9 cellular contexts compared by ENCODE assay signal in genomic region chr9:31597977-31598376, GRCh38.
DNase-seq lines count a peak whose midpoint lies in the region; ATAC-seq and TF ChIP-seq lines count a peak whose summit lies in the region.
"Had no signal": no experiment of that assay in that cellular context is flagged by ENCODE, and none has a peak within 500 bp of the region (broad histone marks: within the 10 kb centered on the region; RNA-seq: fewer than 3 reads in every experiment).

No MANE protein-coding gene starts in this region.

- H3K4me1 ChIP-seq in transverse colon = no peaks in the 10 kb centered on the region

- intact Hi-C loops in transverse colon (cut with DNase I; ENCODE audit: low total_unique reads) = no loop called here

- H3K27me3 Mint-ChIP-seq in naive thymus-derived CD8-positive, alpha-beta T cell = no peaks in the 10 kb centered on the region

- H3K9me3 ChIP-seq in transverse colon = no peaks in the 10 kb centered on the region

- no peak for TF ChIP-seq EP300 in transverse colon (IDR thresholded peaks at IDR 0.05; ENCODE audit: low read depth)

- H3K27ac Mint-ChIP-seq in naive thymus-derived CD8-positive, alpha-beta T cell = peak overlapping the region in 3 of 10 donors; percentile 11 to 83 (median 21)

- POLR2A ChIA-PET in naive thymus-derived CD8-positive, alpha-beta T cell (lab: Charles Lee) = interaction anchor here (0.6 kb wide), 1 partner anchor 165 kb away, joined by 3 read pairs; no protein-coding TSS in a partner anchor

- peak; percentile 62 for ATAC-seq in GM19043 (IDR thresholded peaks at IDR 0.05; ENCODE audit: low read depth, unreplicated experiment)
- peak; percentile 93 for ATAC-seq in HG02981 (IDR thresholded peaks at IDR 0.05; ENCODE audit: unreplicated experiment)
- ATAC-seq in naive thymus-derived CD8-positive, alpha-beta T cell = peak; percentile 72 to 94

- peaks cover 5 to 11% (median 9%) of the 10 kb centered on the region in 4 donors for H3K4me1 Mint-ChIP-seq in naive thymus-derived CD8-positive, alpha-beta T cell

- H3K4me3 Mint-ChIP-seq in naive thymus-derived CD8-positive, alpha-beta T cell = no peak overlapping the region

- no peaks in the 10 kb centered on the region for H3K9me3 Mint-ChIP-seq in naive thymus-derived CD8-positive, alpha-beta T cell

- in situ Hi-C loops in transverse colon (cut with MboI; ENCODE audit: low pct_ligation_motif_present in 1 of 4, low pct_unique_long_range_greater_than_20kb in 1 of 4, low sequenced_read_pairs in 3 of 4) = no loop called here

- H3K27me3 ChIP-seq in transverse colon = no peaks in the 10 kb centered on the region

- no peaks in the 10 kb centered on the region for H3K36me3 Mint-ChIP-seq in naive thymus-derived CD8-positive, alpha-beta T cell

- DNase-seq in SW480 (ENCODE audit: low spot score) (peak; percentile 96), NCI-H2196 (lab: John Stamatoyannopoulos, UW; ENCODE audit: unreplicated experiment) (no peak), transverse colon (no peak)
- peak in 4 of 10 donors; percentile 2 to 45 (median 26) for DNase-seq in naive thymus-derived CD8-positive, alpha-beta T cell
- no peak for DNase-seq in activated CD4-positive, alpha-beta T cell treated with anti-CD3 and anti-CD28 coated beads for 48 hours
- DNase-seq: NCI-H2029 treated with DMSO at 0.1 percent for 48 hours; stimulated activated CD4-positive, alpha-beta T cell treated with anti-CD3 and anti-CD28 coated beads, Interleukin-1b, Interleukin-23, amount 100 ng/mL, for 48 hours had no signal

- H3K4me3 ChIP-seq in transverse colon = no peak overlapping the region

- no peak for TF ChIP-seq CTCF in transverse colon (IDR thresholded peaks at IDR 0.05)

- H3K27ac ChIP-seq in transverse colon = no peak overlapping the region

- no peaks in the 10 kb centered on the region for H3K36me3 ChIP-seq in transverse colon

- no peak for TF ChIP-seq POLR2A in transverse colon (IDR thresholded peaks at IDR 0.05)
